Comparison of ENCODE assay signal across 28 cellular contexts in genomic region chr3:145628211-145628610, GRCh38.
"Had no signal": no experiment of that assay in that cellular context is flagged by ENCODE, and none has a peak within 500 bp of the region (broad histone marks: within the 10 kb centered on the region; RNA-seq: fewer than 3 reads in every experiment).

No MANE protein-coding gene starts in this region.

- H3K36me3 Mint-ChIP-seq: memory B cell; naive thymus-derived CD8-positive, alpha-beta T cell; stimulated activated naive B cell treated with anti-CD40 and anti-IgM and Interleukin-4, amounts not matched to agents 10 μg/mL and 1 μg/mL and 100 μg/mL, for 72 hours had no signal

- H3K27me3 Mint-ChIP-seq: memory B cell; naive thymus-derived CD8-positive, alpha-beta T cell; stimulated activated naive B cell treated with anti-CD40 and anti-IgM and Interleukin-4, amounts not matched to agents 10 μg/mL and 1 μg/mL and 100 μg/mL, for 72 hours had no signal

- H3K4me3 Mint-ChIP-seq: memory B cell; naive thymus-derived CD8-positive, alpha-beta T cell; nephron; neural crest cell; stimulated activated naive B cell treated with anti-CD40 and anti-IgM and Interleukin-4, amounts not matched to agents 10 μg/mL and 1 μg/mL and 100 μg/mL, for 72 hours had no signal

- H3K27me3 ChIP-seq: pancreas, stomach, testis, thyroid gland, transverse colon, upper lobe of left lung, vagina had no signal

- H3K36me3 ChIP-seq: left ventricle myocardium inferior, pancreas, prostate gland, stomach, thyroid gland, transverse colon, upper lobe of left lung, vagina had no signal

- H3K4me1 Mint-ChIP-seq: memory B cell; naive thymus-derived CD8-positive, alpha-beta T cell; nephron; neural crest cell; stimulated activated naive B cell treated with anti-CD40 and anti-IgM and Interleukin-4, amounts not matched to agents 10 μg/mL and 1 μg/mL and 100 μg/mL, for 72 hours had no signal

- H3K4me3 ChIP-seq: left ventricle myocardium inferior, lung, mucosa of descending colon, pancreas, prostate gland, skin epidermis, stomach, testis, thyroid gland, transverse colon, upper lobe of left lung, vagina had no signal

- H3K4me1 ChIP-seq: left ventricle myocardium inferior, pancreas, prostate gland, stomach, testis, thyroid gland, transverse colon, upper lobe of left lung had no signal

- DNase-seq: islet precursor cell; left ventricle myocardium inferior; midbrain; mucosa of descending colon; naive thymus-derived CD8-positive, alpha-beta T cell; nucleus accumbens; pancreas; posterior cingulate gyrus; retina; right cardiac atrium; stimulated activated CD4-positive, alpha-beta T cell treated with anti-CD3 and anti-CD28 coated beads, Interleukin-12 subunit alpha, Interleukin-12 subunit beta, amount 100 ng/mL, for 4 hours; stimulated activated CD4-positive, alpha-beta T cell treated with anti-CD3 and anti-CD28 coated beads, Interleukin-15, amount 100 ng/mL, for 24 hours; stimulated activated CD4-positive, alpha-beta T cell treated with anti-CD3 and anti-CD28 coated beads, Interleukin-2, amount 100 ng/mL, for 24 hours; stimulated activated CD4-positive, alpha-beta T cell treated with anti-CD3 and anti-CD28 coated beads, Interleukin-4, amount 100 ng/mL, for 1 hour; stimulated activated naive B cell treated with anti-CD40 and anti-IgM and Interleukin-4, amounts not matched to agents 10 μg/mL and 1 μg/mL and 100 μg/mL, for 72 hours; stimulated activated naive CD8-positive, alpha-beta T cell treated with anti-CD3 and anti-CD28 coated beads, Interleukin-15, Interleukin-2, amounts not matched to agents 100 U/mL and 50 U/mL, for 24 hours; stomach; testis; thyroid gland; transverse colon; upper lobe of left lung had no signal

- H3K9me3 ChIP-seq: pancreas, prostate gland, testis, thyroid gland, vagina had no signal

- H3K27ac ChIP-seq: left ventricle myocardium inferior, pancreas, prostate gland, skin epidermis, stomach, testis, thyroid gland, transverse colon, upper lobe of left lung, vagina had no signal

- H3K27ac Mint-ChIP-seq: memory B cell; naive thymus-derived CD8-positive, alpha-beta T cell; nephron; stimulated activated naive B cell treated with anti-CD40 and anti-IgM and Interleukin-4, amounts not matched to agents 10 μg/mL and 1 μg/mL and 100 μg/mL, for 72 hours had no signal
